ENCODE assay signal across 15 cellular contexts in genomic region chr10:450463-450862, GRCh38.
DNase-seq lines count a peak whose midpoint lies in the region; ATAC-seq and TF ChIP-seq lines count a peak whose summit lies in the region.
"Had no signal": no experiment of that assay in that cellular context is flagged by ENCODE, and none has a peak within 500 bp of the region (broad histone marks: within the 10 kb centered on the region; RNA-seq: fewer than 3 reads in every experiment).

No MANE protein-coding gene starts in this region.

- TF ChIP-seq CTCF in BE2C (IDR thresholded peaks at IDR 0.05; ENCODE audit: low read depth, low read length) = no peak

- ATAC-seq in GM18868 (IDR thresholded peaks at IDR 0.05; ENCODE audit: unreplicated experiment) (peak; percentile 7), GM21619 (IDR thresholded peaks at IDR 0.05; ENCODE audit: unreplicated experiment) (no peak), GM21786 (IDR thresholded peaks at IDR 0.05; ENCODE audit: unreplicated experiment) (no peak)
- ATAC-seq: HCT116 had no signal

- H3K27me3 ChIP-seq in BE2C (no peaks in the 10 kb centered on the region), muscle layer of colon (ENCODE audit: control insufficient read depth in 1 of 2, insufficient read depth in 2 of 2, low read length in 2 of 2) (no peaks in the 10 kb centered on the region)
- H3K27me3 ChIP-seq: dorsolateral prefrontal cortex had no signal

- H3K9ac ChIP-seq in muscle layer of colon (ENCODE audit: low read length) = peak overlapping the region; percentile 6

- H3K36me3 ChIP-seq in BE2C (no peaks in the 10 kb centered on the region), muscle layer of colon (ENCODE audit: insufficient read depth, low read length) (no peaks in the 10 kb centered on the region)

- H3K4me1 ChIP-seq in BE2C = peaks cover 2% of the 10 kb centered on the region; the same call in 1 of the 2 replicates
- peaks cover 43% of the 10 kb centered on the region for H3K4me1 ChIP-seq in muscle layer of colon (ENCODE audit: insufficient read depth, low read length)

- H3K9me3 ChIP-seq in BE2C (no peaks in the 10 kb centered on the region), muscle layer of colon (ENCODE audit: low read length) (no peaks in the 10 kb centered on the region)
- H3K9me3 ChIP-seq: mucosa of descending colon, psoas muscle had no signal

- peak; percentile 41 for DNase-seq in BE2C
- DNase-seq in DMS153 (lab: John Stamatoyannopoulos, UW) = no peak
- no peak for DNase-seq in islet precursor cell
- DNase-seq: amniotic stem cell, dorsolateral prefrontal cortex, EL, PC-9, psoas muscle had no signal

- no peak overlapping the region for H3K27ac ChIP-seq in muscle layer of colon (ENCODE audit: low read depth, low read length)
- H3K27ac ChIP-seq: PC-9, psoas muscle had no signal

- H3K4me3 ChIP-seq in BE2C (ENCODE audit: low read depth, low read length) (no peak overlapping the region), muscle layer of colon (ENCODE audit: low read depth in 1 of 2, low read length in 2 of 2) (no peak overlapping the region)
- H3K4me3 ChIP-seq: dorsolateral prefrontal cortex, mucosa of descending colon, PC-9, psoas muscle had no signal

TF ChIP-seq in PFSK-1, 5 proteins besides CTCF, POLR2A, EP300 and RAD21:
- TF ChIP-seq SIN3A (IDR thresholded peaks at IDR 0.05; ENCODE audit: borderline replicate concordance, insufficient read depth, low read length) = no peak
- TF ChIP-seq REST (IDR thresholded peaks at IDR 0.05; ENCODE audit: insufficient read depth in 1 of 2, low read depth in 2 of 2, low read length in 2 of 2) = no peak
- peak; percentile 36 for TF ChIP-seq FOXP2 (optimal IDR thresholded peaks at IDR 0.05; ENCODE audit: borderline replicate concordance, extremely low read depth, extremely low read length, insufficient read depth)
- TF ChIP-seq POLR2AphosphoS5 (IDR thresholded peaks at IDR 0.05; ENCODE audit: low read depth, low read length) = no peak
